8 cellular contexts compared by ENCODE assay signal in the genomic region with DNA sequence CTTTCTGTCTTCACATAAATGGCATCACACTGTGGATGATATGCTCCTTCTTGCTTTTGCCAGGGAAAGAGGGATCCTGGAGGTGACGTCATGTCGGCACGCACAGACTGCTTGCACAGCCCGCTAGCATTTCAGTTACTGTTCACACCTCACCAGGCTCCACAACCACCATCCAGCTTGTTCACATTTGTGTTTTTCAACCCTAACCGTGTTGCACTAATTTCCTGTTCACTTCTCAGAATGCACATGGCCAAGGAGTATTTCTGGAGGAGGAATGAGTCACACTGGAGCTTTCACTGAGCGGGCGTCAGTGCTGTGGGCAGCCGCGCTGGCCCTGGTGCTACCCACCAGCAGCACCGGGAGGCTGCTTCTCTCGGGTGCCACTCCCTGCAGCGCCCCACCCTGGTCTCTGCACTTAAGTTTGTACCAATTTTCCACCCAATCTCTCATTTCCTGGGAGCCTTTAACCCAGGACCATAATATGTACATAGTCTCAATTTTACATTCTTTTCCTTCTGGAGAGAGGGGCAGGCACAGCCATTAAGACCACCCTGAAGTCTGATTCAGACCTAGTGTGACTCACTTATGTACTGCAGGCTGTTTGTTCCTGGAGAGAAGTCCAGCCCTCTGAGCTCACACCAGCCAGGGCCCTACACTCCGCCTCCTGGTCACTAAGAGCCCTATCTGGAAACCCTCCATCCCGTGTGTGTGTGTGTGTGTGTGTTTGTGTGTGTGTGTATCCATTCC.
DNase-seq lines count a peak whose midpoint lies in the region; ATAC-seq and TF ChIP-seq lines count a peak whose summit lies in the region.

No MANE protein-coding gene starts in this region.

- H3K27me3 Mint-ChIP-seq in activated naive CD8-positive, alpha-beta T cell treated with anti-CD3 and anti-CD28 coated beads, Interleukin-2, amount 10 ng/mL, durations not matched to agents 7 days and 5 days, result no peaks in the 10 kb centered on the region

- peak; percentile 25 for ATAC-seq in HG02938 (IDR thresholded peaks at IDR 0.05; ENCODE audit: unreplicated experiment)
- ATAC-seq in SK-N-SH treated with all-trans-retinoic acid at 6 μM for 48 hours, result peak; percentile 88
- ATAC-seq in activated naive CD8-positive, alpha-beta T cell treated with anti-CD3 and anti-CD28 coated beads, Interleukin-2, amount 10 ng/mL, durations not matched to agents 7 days and 5 days (ENCODE audit: low read depth), result peak; percentile 69

- H3K4me1 Mint-ChIP-seq in activated naive CD8-positive, alpha-beta T cell treated with anti-CD3 and anti-CD28 coated beads, Interleukin-2, amount 10 ng/mL, durations not matched to agents 7 days and 5 days, result peaks cover 73% of the 10 kb centered on the region

- POLR2A ChIA-PET in activated naive CD8-positive, alpha-beta T cell treated with anti-CD3 and anti-CD28 coated beads, Interleukin-2, amount 10 ng/mL, durations not matched to agents 7 days and 5 days (lab: Charles Lee), result interaction anchor here (0.7 to 3.8 kb wide), 9 partner anchors 11 to 246 kb away, joined by 3 to 42 read pairs (median 7); partner anchors contain the start of gene MBP

- H3K27ac Mint-ChIP-seq in activated naive CD8-positive, alpha-beta T cell treated with anti-CD3 and anti-CD28 coated beads, Interleukin-2, amount 10 ng/mL, durations not matched to agents 7 days and 5 days, result peak overlapping the region; percentile 86

- H3K4me3 Mint-ChIP-seq in activated naive CD8-positive, alpha-beta T cell treated with anti-CD3 and anti-CD28 coated beads, Interleukin-2, amount 10 ng/mL, durations not matched to agents 7 days and 5 days, result peak overlapping the region; percentile 67

- peak; percentile 82 for DNase-seq in GM03348 (ENCODE audit: low spot score)
- DNase-seq in activated naive CD8-positive, alpha-beta T cell treated with anti-CD3 and anti-CD28 coated beads, Interleukin-2, amount 10 ng/mL, durations not matched to agents 7 days and 5 days, result peak; percentile 75
- peak; percentile 99 for DNase-seq in iris pigment epithelial cell (ENCODE audit: low read depth)
- peak; percentile 80 for DNase-seq in stimulated activated CD4-positive, alpha-beta T cell treated with anti-CD3 and anti-CD28 coated beads, Interleukin-15, amount 100 ng/mL, for 24 hours
- no peak for DNase-seq in NCI-H1930 (lab: John Stamatoyannopoulos, UW)
- DNase-seq in pons (ENCODE audit: low spot score), result no peak

- no peaks in the 10 kb centered on the region for H3K9me3 Mint-ChIP-seq in activated naive CD8-positive, alpha-beta T cell treated with anti-CD3 and anti-CD28 coated beads, Interleukin-2, amount 10 ng/mL, durations not matched to agents 7 days and 5 days

- H3K36me3 Mint-ChIP-seq in activated naive CD8-positive, alpha-beta T cell treated with anti-CD3 and anti-CD28 coated beads, Interleukin-2, amount 10 ng/mL, durations not matched to agents 7 days and 5 days, result peaks cover 50% of the 10 kb centered on the region

TF ChIP-seq in SK-N-SH treated with all-trans-retinoic acid at 6 μM for 48 hours, 23 proteins besides CTCF, POLR2A, EP300 and RAD21:
- TF ChIP-seq ZNF565 (CRISPR knock-in tag; conservative IDR thresholded peaks at IDR 0.05; ENCODE audit: low read depth) (no peak), ISL1 (CRISPR knock-in tag; IDR thresholded peaks at IDR 0.05) (peak; percentile 22; the same call in 1 of the 2 replicates)

Comparison
In these comparisons a context has a peak if more than half of its experiments do, and no peak if none do; other contexts are left out.
1. DNase-seq: peak in GM03348 (single experiment), activated naive CD8-positive, alpha-beta T cell treated with anti-CD3 and anti-CD28 coated beads, Interleukin-2, amount 10 ng/mL, durations not matched to agents 7 days and 5 days (single experiment), iris pigment epithelial cell (single experiment) and stimulated activated CD4-positive, alpha-beta T cell treated with anti-CD3 and anti-CD28 coated beads, Interleukin-15, amount 100 ng/mL, for 24 hours (single experiment); none in NCI-H1930 (0 of 2) and pons (single experiment).
2. ATAC-seq: peak in every context shown above with its lines; median percentile 88 in SK-N-SH treated with all-trans-retinoic acid at 6 μM for 48 hours; 69 in activated naive CD8-positive, alpha-beta T cell treated with anti-CD3 and anti-CD28 coated beads, Interleukin-2, amount 10 ng/mL, durations not matched to agents 7 days and 5 days; 25 in HG02938.